ENCODE assay signal across 5 cellular contexts in the genomic region with DNA sequence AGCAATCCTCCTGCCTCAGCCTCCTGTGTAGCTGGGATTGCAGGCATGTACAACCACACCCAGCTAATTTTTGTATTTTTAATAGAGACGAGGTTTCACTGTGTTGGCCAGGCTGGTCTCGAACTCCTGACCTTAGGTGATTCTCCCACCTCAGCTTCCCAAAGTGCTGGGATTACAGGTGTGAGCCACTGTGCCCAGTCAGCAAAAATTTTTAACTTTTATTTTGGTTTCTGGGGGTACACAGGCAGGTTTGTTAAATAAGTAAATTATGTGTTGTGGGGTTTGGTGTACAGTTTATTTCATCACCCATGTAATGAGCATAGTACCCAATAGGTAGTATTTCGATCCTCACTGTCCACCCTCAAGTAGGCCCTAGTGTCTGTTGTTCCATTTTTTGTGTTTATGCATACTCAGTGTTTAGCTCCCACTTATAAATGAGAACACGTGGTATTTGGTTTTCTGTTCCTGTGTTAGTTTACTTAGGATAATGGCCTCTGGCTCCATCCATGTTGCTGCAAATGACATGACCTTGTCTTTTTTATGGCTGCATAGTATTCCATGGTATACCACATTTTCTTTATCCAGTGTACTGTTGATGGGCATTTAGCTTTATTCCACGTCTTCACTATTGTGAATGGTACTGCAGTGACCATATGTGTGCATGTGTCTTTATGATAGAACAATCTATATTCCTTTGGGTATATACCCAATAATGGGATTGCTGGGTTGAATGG. TPM values are rescaled to one million over a fixed set of nuclear protein-coding genes. Genes with fewer than 3 reads are reported as not detected.
DNase-seq lines count a peak whose midpoint lies in the region; ATAC-seq, FAIRE-seq and TF ChIP-seq lines count a peak whose summit lies in the region.
"Not testable (repeated sequence)": the region's sequence is repeated elsewhere in the genome, so short reads cannot be mapped to it uniquely, and the experiment has no call there.

No MANE protein-coding gene starts in this region.

- TF ChIP-seq CTCF in A549 (IDR thresholded peaks at IDR 0.05); H1 (IDR thresholded peaks at IDR 0.05; ENCODE audit: control extremely low read depth in 1 of 3, insufficient read depth in 1 of 3, low read depth in 1 of 3, low read length in 3 of 3): not testable (repeated sequence)

- H2BK20ac ChIP-seq in H1 (ENCODE audit: low read length), result not testable (repeated sequence)

- not testable (repeated sequence) for H2BK15ac ChIP-seq in H1 (ENCODE audit: low read length)

- TF ChIP-seq EP300 in A549 (IDR thresholded peaks at IDR 0.05); H1 (IDR thresholded peaks at IDR 0.05; ENCODE audit: borderline replicate concordance in 1 of 2, low read depth in 2 of 2, low read length in 2 of 2): not testable (repeated sequence)

- not testable (repeated sequence) for TF ChIP-seq RAD21 in A549 (conservative IDR thresholded peaks at IDR 0.05 in 1 of 2, IDR thresholded peaks at IDR 0.05 in 1 of 2); H1 (IDR thresholded peaks at IDR 0.05 in 1 of 2, conservative IDR thresholded peaks at IDR 0.05 in 1 of 2; ENCODE audit: low read depth in 2 of 2, low read length in 2 of 2)

- H3K4me2 ChIP-seq in A549; H1 (ENCODE audit: insufficient read depth in 1 of 2, low read depth in 2 of 2, low read length in 2 of 2): not testable (repeated sequence)

- H3K4me3 ChIP-seq in A549; H1 (ENCODE audit: extremely low read depth in 1 of 4, insufficient read depth in 2 of 4, low read depth in 3 of 4, low read length in 4 of 4): not testable (repeated sequence)

- not testable (repeated sequence) for TF ChIP-seq POLR2A in A549 (IDR thresholded peaks at IDR 0.05; ENCODE audit: low read length); H1 (IDR thresholded peaks at IDR 0.05; ENCODE audit: control extremely low read depth in 1 of 2, low read depth in 2 of 2, low read length in 2 of 2)

- CTCF ChIA-PET in A549 (lab: Yijun Ruan, JAX), result interaction anchor here (0.7 to 1.0 kb wide), 2 partner anchors 11 to 73 kb away, joined by 3 to 4 read pairs; no protein-coding TSS in a partner anchor
- CTCF ChIA-PET in H1 (lab: Charles Lee; ENCODE audit: partially characterized antibody), result not testable (repeated sequence)

- H3K23ac ChIP-seq in H1 (ENCODE audit: insufficient read length), result not testable (repeated sequence)

- H3K23me2 ChIP-seq in H1 (ENCODE audit: low read depth, low read length), result not testable (repeated sequence)

- H3K18ac ChIP-seq in H1 (ENCODE audit: extremely low read depth, low read length), result not testable (repeated sequence)

- not testable (repeated sequence) for H4K5ac ChIP-seq in H1 (ENCODE audit: insufficient read length, low read depth, low read length)

- not testable (repeated sequence) for H2AFZ ChIP-seq in H1 (ENCODE audit: low read length)

- H3K9me3 ChIP-seq in A549; H1 (ENCODE audit: insufficient read depth in 2 of 2, low read depth in 1 of 2, low read length in 1 of 2): not testable (repeated sequence)

- H4K8ac ChIP-seq in H1 (ENCODE audit: extremely low read depth, insufficient read depth, low read length), result not testable (repeated sequence)

- not testable (repeated sequence) for H4K20me1 ChIP-seq in H1 (replicated peaks in 1 of 2; ENCODE audit: control insufficient read depth in 1 of 2, insufficient read depth in 2 of 2, low read length in 2 of 2)

- H3K27ac ChIP-seq in A549; H1 (ENCODE audit: low read depth, low read length): not testable (repeated sequence)

- not testable (repeated sequence) for H3K4me1 ChIP-seq in A549; H1 (replicated peaks in 1 of 4; ENCODE audit: control insufficient read depth in 3 of 4, insufficient read depth in 4 of 4, low read length in 3 of 4)

- not testable (repeated sequence) for FAIRE-seq in A549 (lab: Jason Lieb, UNC); H1 (lab: Jason Lieb, UNC)
- FAIRE-seq in HTR-8/SVneo (lab: Jason Lieb, UNC), result peak; percentile 4
- peak; percentile 74 for FAIRE-seq in urothelium cell line (lab: Jason Lieb, UNC)

- DNase-seq in A549 (ENCODE audit: low read depth in 1 of 2, low spot score in 1 of 2); HTR-8/SVneo (ENCODE audit: insufficient read length, low spot score); H1 (ENCODE audit: low read depth in 1 of 2, low spot score in 2 of 2); urothelium cell line (ENCODE audit: low spot score): not testable (repeated sequence)

- H3K79me2 ChIP-seq in H1 (ENCODE audit: control insufficient read depth in 1 of 2, insufficient read depth in 2 of 2, low read length in 2 of 2), result not testable (repeated sequence)

- H2BK120ac ChIP-seq in H1 (replicated peaks; ENCODE audit: low read depth, low read length), result not testable (repeated sequence)

- H3K27me3 ChIP-seq in H1 (replicated peaks in 1 of 4; ENCODE audit: control insufficient read depth in 3 of 4, extremely low read depth in 1 of 4, insufficient read depth in 3 of 4, low read length in 3 of 4), result not testable (repeated sequence)

- not testable (repeated sequence) for H3K56ac ChIP-seq in H1 (replicated peaks; ENCODE audit: insufficient read length, low read depth, low read length)

- not testable (repeated sequence) for H2BK12ac ChIP-seq in H1 (ENCODE audit: low read depth, low read length)

- WGBS in A549 (ENCODE audit: missing lambda C conversion rate), result 20% methylated on average over 5 of the region's 5 CpGs
- 89% methylated on average over 5 of the region's 5 CpGs; no CpG with 5 or more reads in 1 of the 2 experiments for WGBS in H1 (ENCODE audit: extremely low coverage in 1 of 2, insufficient coverage in 1 of 2, insufficient read length in 1 of 2, insufficient replicate concordance in 2 of 2, low coverage in 1 of 2, low lambda C conversion rate in 2 of 2, missing lambda C conversion rate in 1 of 2), 2 experiments

- H3K79me1 ChIP-seq in H1 (ENCODE audit: low read depth, low read length), result not testable (repeated sequence)

- H3K36me3 ChIP-seq in H1 (ENCODE audit: control insufficient read depth in 2 of 4, insufficient read depth in 4 of 4, low read length in 3 of 4), result not testable (repeated sequence)

- H4K91ac ChIP-seq in H1 (replicated peaks; ENCODE audit: insufficient read length, low read length), result not testable (repeated sequence)

- POLR2A ChIA-PET in A549 (lab: Yijun Ruan, JAX); H1 (lab: Charles Lee; ENCODE audit: partially characterized antibody): not testable (repeated sequence)

- ATAC-seq in A549, SK-N-SH treated with all-trans-retinoic acid at 6 μM for 48 hours: not testable (repeated sequence)

- H2BK5ac ChIP-seq in H1 (ENCODE audit: low read depth, low read length), result not testable (repeated sequence)

- H3K9ac ChIP-seq in H1 (replicated peaks in 1 of 4; ENCODE audit: extremely low read depth in 1 of 4, low read depth in 3 of 4, low read length in 3 of 4), result not testable (repeated sequence)

- H2AK5ac ChIP-seq in H1 (ENCODE audit: low read depth, low read length), result not testable (repeated sequence)

- not testable (repeated sequence) for H3K4ac ChIP-seq in H1 (replicated peaks; ENCODE audit: insufficient read length, low read depth, low read length)

- not testable (repeated sequence) for H3K14ac ChIP-seq in H1 (ENCODE audit: insufficient read length)

TF ChIP-seq in A549, 52 proteins besides CTCF, POLR2A, EP300 and RAD21:
- peak; percentile 79 for TF ChIP-seq MAFK (IDR thresholded peaks at IDR 0.05; ENCODE audit: partially characterized antibody)

TF ChIP-seq in SK-N-SH treated with all-trans-retinoic acid at 6 μM for 48 hours, 23 proteins besides CTCF, POLR2A, EP300 and RAD21:
- 0 out of 2 replicates have a peak, but pooled peaks have one; percentile 9 for TF ChIP-seq ZNF8 (CRISPR knock-in tag; IDR thresholded peaks at IDR 0.05)

TF ChIP-seq in H1, 55 proteins besides CTCF, POLR2A, EP300 and RAD21:
- 0 out of 2 replicates have a peak, but pooled peaks have one; percentile 22 for TF ChIP-seq KDM1A (IDR thresholded peaks at IDR 0.05; ENCODE audit: borderline replicate concordance, low read length)

RNA-seq across cellular contexts. Expression of gene CCDC6, which starts 24.6 kb away (rescaled TPM):
- polyA plus RNA-seq in A549 (2011; rRNA removed) (41.2 and 43.5 TPM in 2 replicates), A549 (2017; fragmentation: RNase III; extraction: RNeasy Plus Mini Kit Qiagen cat#74134 plus additional on column Dnase treatment) (20.6 to 21.4 TPM (median 20.9 TPM) in 3 replicates), H1 (2011; rRNA removed) (28.2 and 42.2 TPM in 2 replicates)
- polyA plus RNA-seq in A549 (2012; cell fraction: cytosol; rRNA removed), result 9.1 and 11.6 TPM in 2 replicates
- 7.1 and 8.0 TPM in 2 replicates for polyA plus RNA-seq in A549 (2012; cell fraction: nucleus; rRNA removed)
- 53.0 and 53.1 TPM in 2 replicates for polyA minus RNA-seq in A549 (2011; rRNA and poly(A)+ RNA removed)
- 74.4 and 74.8 TPM in 2 replicates for total RNA-seq in H1 (2021; fragmentation: NEBNext Ultra II Directional; extraction: Animal tissue kit (Norgen Biotek cat#: 25700))
- 25.6 TPM for polyA plus RNA-seq in H1 (2011; cell fraction: cytosol; rRNA removed)
- polyA plus RNA-seq in H1 (2011; cell fraction: nucleus; rRNA removed), result 26.6 TPM
- polyA plus RNA-seq in H1 (2012, experiment 1 of 2), result 23.9 to 42.1 TPM (median 30.6 TPM) in 4 replicates
- polyA plus RNA-seq in H1 (2012, experiment 2 of 2), result 6.1 TPM
- polyA plus RNA-seq in H1 (2013, experiment 1 of 2), result 29.5 TPM
- 29.9 TPM for polyA plus RNA-seq in H1 (2013, experiment 2 of 2)
- 76.2 and 77.5 TPM in 2 replicates for polyA minus RNA-seq in H1 (2011; rRNA and poly(A)+ RNA removed)
- polyA minus RNA-seq in H1 (2011; cell fraction: cytosol; rRNA and poly(A)+ RNA removed), result 52.0 TPM
- polyA minus RNA-seq in H1 (2011; cell fraction: nucleus; rRNA and poly(A)+ RNA removed), result 90.9 TPM
